ENCODE assay signal across 1 cellular context in the genomic region with DNA sequence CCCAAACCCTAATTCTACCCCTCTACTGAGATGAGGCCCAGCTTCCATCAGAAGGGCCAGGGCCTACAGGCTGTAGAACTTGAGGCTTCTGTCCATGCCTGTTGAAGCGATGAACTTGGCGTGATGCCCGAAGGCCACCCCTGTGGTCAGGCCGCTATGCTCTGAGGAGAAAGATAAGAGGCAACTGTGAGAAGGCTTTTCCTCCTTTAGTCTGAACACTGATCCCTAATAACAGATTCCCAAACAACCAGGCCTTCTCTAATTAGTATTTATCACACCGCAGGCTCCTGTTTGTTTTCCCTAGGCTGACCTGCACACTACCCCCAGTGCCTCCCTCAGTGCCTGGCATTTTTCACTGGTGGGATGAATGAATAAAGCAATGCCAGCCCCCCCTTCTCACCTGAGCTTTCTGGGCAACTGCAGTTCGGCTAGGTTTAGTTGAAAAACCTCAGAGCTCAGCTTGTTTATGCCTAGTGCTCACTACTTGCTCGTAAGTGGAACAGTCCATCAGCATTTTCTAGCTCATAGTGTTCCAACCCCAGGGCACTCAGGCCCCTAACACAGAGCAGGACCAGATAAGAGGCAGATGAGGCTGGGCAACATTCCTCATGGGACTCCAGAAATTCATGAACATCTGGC.
TF ChIP-seq lines count a peak whose summit lies in the region.

No MANE protein-coding gene starts in this region.

TF ChIP-seq in IMR-90, 13 proteins besides CTCF, POLR2A, EP300 and RAD21 (continued from another document):
- TF ChIP-seq NFE2L2 (IDR thresholded peaks at IDR 0.05; ENCODE audit: low read depth, low read length): no peak
- TF ChIP-seq, protein P1, sequence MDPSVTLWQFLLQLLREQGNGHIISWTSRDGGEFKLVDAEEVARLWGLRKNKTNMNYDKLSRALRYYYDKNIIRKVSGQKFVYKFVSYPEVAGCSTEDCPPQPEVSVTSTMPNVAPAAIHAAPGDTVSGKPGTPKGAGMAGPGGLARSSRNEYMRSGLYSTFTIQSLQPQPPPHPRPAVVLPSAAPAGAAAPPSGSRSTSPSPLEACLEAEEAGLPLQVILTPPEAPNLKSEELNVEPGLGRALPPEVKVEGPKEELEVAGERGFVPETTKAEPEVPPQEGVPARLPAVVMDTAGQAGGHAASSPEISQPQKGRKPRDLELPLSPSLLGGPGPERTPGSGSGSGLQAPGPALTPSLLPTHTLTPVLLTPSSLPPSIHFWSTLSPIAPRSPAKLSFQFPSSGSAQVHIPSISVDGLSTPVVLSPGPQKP (IDR thresholded peaks at IDR 0.05; ENCODE audit: borderline replicate concordance, low read depth, low read length): no peak
- TF ChIP-seq RCOR1 (IDR thresholded peaks at IDR 0.05; ENCODE audit: insufficient replicate concordance, low read length): no peak
- TF ChIP-seq CEBPB (IDR thresholded peaks at IDR 0.05; ENCODE audit: low read depth, low read length): no peak
- TF ChIP-seq, protein P2, sequence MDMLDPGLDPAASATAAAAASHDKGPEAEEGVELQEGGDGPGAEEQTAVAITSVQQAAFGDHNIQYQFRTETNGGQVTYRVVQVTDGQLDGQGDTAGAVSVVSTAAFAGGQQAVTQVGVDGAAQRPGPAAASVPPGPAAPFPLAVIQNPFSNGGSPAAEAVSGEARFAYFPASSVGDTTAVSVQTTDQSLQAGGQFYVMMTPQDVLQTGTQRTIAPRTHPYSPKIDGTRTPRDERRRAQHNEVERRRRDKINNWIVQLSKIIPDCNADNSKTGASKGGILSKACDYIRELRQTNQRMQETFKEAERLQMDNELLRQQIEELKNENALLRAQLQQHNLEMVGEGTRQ (IDR thresholded peaks at IDR 0.05; ENCODE audit: low read depth, low read length): no peak
- TF ChIP-seq SMC3 (IDR thresholded peaks at IDR 0.05; ENCODE audit: low read depth, low read length): no peak
